ENCODE assay signal across 9 cellular contexts in genomic region chr14:98598576-98598975, GRCh38.
"Had no signal": no experiment of that assay in that cellular context is flagged by ENCODE, and none has a peak within 500 bp of the region (broad histone marks: within the 10 kb centered on the region; RNA-seq: fewer than 3 reads in every experiment).

No MANE protein-coding gene starts in this region.

- H3K9me3 ChIP-seq: HAP-1 had no signal

- H3K36me3 ChIP-seq: HAP-1 had no signal

- H3K4me1 ChIP-seq: HAP-1 had no signal

- ATAC-seq: HCT116, HepG2 had no signal

- H3K4me1 Mint-ChIP-seq: IgD-negative memory B cell had no signal

- H3K36me3 Mint-ChIP-seq: IgD-negative memory B cell had no signal

- H3K4me3 ChIP-seq: GM23248, HAP-1 had no signal

- DNase-seq: GM23248, GOT3, H7, HFFc6 had no signal

- H3K27ac Mint-ChIP-seq: HFFc6, IgD-negative memory B cell had no signal

- H3K4me3 Mint-ChIP-seq: HFFc6, IgD-negative memory B cell had no signal

- H3K27ac ChIP-seq: GM23248, HL-60 had no signal

- H3K27me3 Mint-ChIP-seq: IgD-negative memory B cell had no signal
